In the genomic region with DNA sequence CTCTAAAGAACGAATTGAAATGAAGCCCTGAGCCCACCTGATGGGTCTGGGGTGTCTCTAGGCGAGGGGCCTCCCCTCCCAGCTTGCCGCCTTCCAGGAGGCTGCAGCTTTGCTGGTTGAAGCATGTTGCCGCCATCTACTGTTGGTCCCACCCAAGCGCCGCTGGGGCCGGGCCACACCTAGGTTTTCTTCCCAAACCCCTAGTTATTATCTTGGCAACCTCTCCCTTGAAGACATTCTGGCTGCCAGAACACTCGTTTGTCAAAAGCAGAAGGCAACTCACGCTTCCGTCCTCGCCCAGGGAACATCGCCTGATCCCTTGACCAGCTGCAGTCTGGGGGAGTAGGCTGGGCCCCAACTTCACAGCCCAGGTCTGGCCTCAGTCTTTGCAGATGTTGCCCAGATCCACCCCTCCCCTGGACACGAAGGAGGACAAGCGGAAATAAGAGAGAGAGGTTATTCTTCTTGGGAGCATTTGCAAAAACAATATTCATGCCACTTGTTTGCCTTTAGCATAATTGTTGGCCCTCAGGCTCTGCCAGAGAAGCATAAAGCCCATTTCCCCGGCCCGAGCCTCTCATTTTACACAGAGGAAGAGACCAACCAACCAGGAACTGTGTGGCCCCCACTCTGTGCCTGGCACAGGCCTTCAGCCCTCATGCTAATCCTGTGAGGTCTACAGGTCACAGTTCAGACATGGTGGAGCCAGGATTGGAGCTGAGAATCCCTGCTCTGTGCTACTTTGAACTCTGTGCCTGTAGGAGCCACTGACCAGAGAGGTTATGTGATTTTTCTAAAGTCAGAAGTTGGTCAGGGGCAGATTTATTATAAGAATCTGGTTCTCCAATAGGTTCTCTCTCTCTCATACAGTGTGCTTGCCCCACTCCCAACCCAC, we compare ENCODE assay signal across 10 cellular contexts. TPM values are rescaled to one million over a fixed set of nuclear protein-coding genes. Genes with fewer than 3 reads are reported as not detected.
DNase-seq lines count a peak whose midpoint lies in the region; FAIRE-seq and TF ChIP-seq lines count a peak whose summit lies in the region.
"Had no signal": no experiment of that assay in that cellular context is flagged by ENCODE, and none has a peak within 500 bp of the region (broad histone marks: within the 10 kb centered on the region; RNA-seq: fewer than 3 reads in every experiment).

No MANE protein-coding gene starts in this region.

- no peak overlapping the region for H2AFZ ChIP-seq in PC-9

- no peaks in the 10 kb centered on the region for H3K27me3 ChIP-seq in PC-9 (ENCODE audit: insufficient read depth, low read depth)
- no peaks in the 10 kb centered on the region for H3K27me3 ChIP-seq in cardiac muscle cell
- H3K27me3 ChIP-seq in skeletal muscle tissue (ENCODE audit: control insufficient read depth in 3 of 3, insufficient read depth in 3 of 3, low read length in 3 of 3) = peaks cover 3 to 4% (median 4%) of the 10 kb centered on the region in 3 donors
- H3K27me3 ChIP-seq: adrenal gland had no signal

- H3K9ac ChIP-seq in skeletal muscle tissue (ENCODE audit: low read depth in 1 of 3, low read length in 3 of 3) = peak overlapping the region in 2 of 3 donors; percentile 14 to 23

- H3K36me3 ChIP-seq in PC-9 (ENCODE audit: low read depth) = peaks cover 74% of the 10 kb centered on the region
- no peaks in the 10 kb centered on the region for H3K36me3 ChIP-seq in cardiac muscle cell
- peaks cover 0 to 3% (median 0%) of the 10 kb centered on the region in 3 donors for H3K36me3 ChIP-seq in skeletal muscle tissue (ENCODE audit: control insufficient read depth in 3 of 3, insufficient read depth in 3 of 3, low read length in 3 of 3)
- H3K36me3 ChIP-seq: adrenal gland had no signal

- peak overlapping the region; percentile 98 for H3K4me2 ChIP-seq in PC-9

- intact Hi-C loops in PC-9 (cut with micrococcal nuclease; ENCODE audit: unreplicated experiment) = loop anchor here (1.0 to 10.0 kb wide), 5 partner anchors 32 to 1328 kb away; partner anchors contain the start of gene GPRC5A

- POLR2A ChIA-PET in PC-9 (lab: Charles Lee; ENCODE audit: unreplicated experiment) = interaction anchor here (0.6 to 0.9 kb wide), 5 partner anchors 19 to 424 kb away, joined by 4 to 7 read pairs (median 5); no protein-coding TSS in a partner anchor

- peaks cover 96% of the 10 kb centered on the region for H3K79me2 ChIP-seq in PC-9 (ENCODE audit: low read depth)

- H3K27ac ChIP-seq in PC-9 = peak overlapping the region; percentile 99
- no peak overlapping the region for H3K27ac ChIP-seq in cardiac muscle cell
- H3K27ac ChIP-seq in skeletal muscle tissue (ENCODE audit: low read depth, low read length) = peak overlapping the region; percentile 37

- BruUV-seq in PC-9 (replicated peaks; lab: Mats Ljungman, UMichigan) = no TSS peak

- H4K20me1 ChIP-seq in PC-9 (ENCODE audit: insufficient read depth) = peaks cover 19% of the 10 kb centered on the region

- H3K9me2 ChIP-seq in PC-9 (ENCODE audit: insufficient read depth) = no peaks in the 10 kb centered on the region

- DNase-seq in GM12865 (ENCODE audit: low read depth) = peak; percentile 4
- peak in 1 of 2 experiments; percentile 83 for DNase-seq in PC-9
- peak; percentile 35 to 71 for DNase-seq in cardiac muscle cell (ENCODE audit: low read depth in 1 of 2, low spot score in 1 of 2)
- no peak for DNase-seq in activated CD8-positive, alpha-beta memory T cell treated with anti-CD3 and anti-CD28 coated beads, Interleukin-2, amount 50 U/mL, for 4 hours
- DNase-seq in T-helper 1 cell = no peak
- no peak for DNase-seq in GM12891 (ENCODE audit: insufficient read length, low spot score)
- DNase-seq in HUDEP-2 (lab: John Stamatoyannopoulos, UW; ENCODE audit: unreplicated experiment in 76 of 76) = no peak
- DNase-seq: natural killer cell had no signal

- CTCF ChIA-PET in PC-9 (lab: Charles Lee) = interaction anchor here (0.6 to 1.8 kb wide), 5 partner anchors 9 to 179 kb away, joined by 3 to 12 read pairs (median 7); no protein-coding TSS in a partner anchor

- H3K4me1 ChIP-seq in PC-9 (replicated peaks; ENCODE audit: insufficient read depth) (peaks cover 97% of the 10 kb centered on the region), cardiac muscle cell (ENCODE audit: low read depth) (no peaks in the 10 kb centered on the region), skeletal muscle tissue (ENCODE audit: control insufficient read depth in 3 of 3, insufficient read depth in 3 of 3, low read length in 3 of 3) (peaks cover 34 to 64% (median 43%) of the 10 kb centered on the region in 3 donors)

- H3F3A ChIP-seq in PC-9 (ENCODE audit: insufficient read depth, low read depth) = peaks cover 83% of the 10 kb centered on the region

- H3K4me3 ChIP-seq in GM12865 (ENCODE audit: low read depth, low read length) (no peak overlapping the region), PC-9 (peak overlapping the region; percentile 32; the same call in 1 of the 2 replicates), cardiac muscle cell (no peak overlapping the region), skeletal muscle tissue (ENCODE audit: low read length in 3 of 3) (peak overlapping the region in 2 of 3 donors; percentile 8 to 26)
- H3K4me3 ChIP-seq: adrenal gland had no signal

- no peak for TF ChIP-seq POLR2A in GM12891 (IDR thresholded peaks at IDR 0.05; ENCODE audit: low read depth, low read length)

- no peaks in the 10 kb centered on the region for H3K9me3 ChIP-seq in PC-9 (ENCODE audit: insufficient read depth, low read depth)
- H3K9me3 ChIP-seq in cardiac muscle cell (ENCODE audit: low read depth) = no peaks in the 10 kb centered on the region
- no peaks in the 10 kb centered on the region for H3K9me3 ChIP-seq in skeletal muscle tissue (ENCODE audit: control insufficient read depth in 3 of 3, low read length in 3 of 3)
- H3K9me3 ChIP-seq: adrenal gland had no signal

- peak; percentile 17 for TF ChIP-seq CTCF in GM12865 (IDR thresholded peaks at IDR 0.05; ENCODE audit: insufficient read depth, low read depth, low read length, missing control alignments)
- no peak for TF ChIP-seq CTCF in PC-9 (conservative IDR thresholded peaks at IDR 0.05)
- peak; percentile 40 for TF ChIP-seq CTCF in cardiac muscle cell (IDR thresholded peaks at IDR 0.05; ENCODE audit: low read depth, low read length)

- FAIRE-seq in GM12891 (lab: Jason Lieb, UNC) = no peak

TF ChIP-seq in GM12891, 5 proteins besides CTCF, POLR2A, EP300 and RAD21:
- no peak for TF ChIP-seq SPI1 (IDR thresholded peaks at IDR 0.05; ENCODE audit: low read depth, low read length)
- TF ChIP-seq POU2F2 (IDR thresholded peaks at IDR 0.05; ENCODE audit: low read depth, low read length) = no peak
- no peak for TF ChIP-seq POLR2AphosphoS5 (IDR thresholded peaks at IDR 0.05; ENCODE audit: low read depth, low read length)
- TF ChIP-seq PAX5 (IDR thresholded peaks at IDR 0.05; ENCODE audit: insufficient read depth, low read length, severe bottlenecking) = no peak
- no peak for TF ChIP-seq TAF1 (IDR thresholded peaks at IDR 0.05; ENCODE audit: low read depth, low read length)
TF ChIP-seq in GM12891: peak in this region for 0.

RNA-seq across cellular contexts. Expression of gene EMP1, which starts 6.7 kb away (rescaled TPM):
- total RNA-seq in PC-9 (2021) (542 and 909 TPM in 2 replicates), cardiac muscle cell (0.30 and 1.7 TPM in 2 replicates), skeletal muscle tissue (40.2 TPM)
- 0.11 and 1.7 TPM in 2 replicates for polyA plus RNA-seq in cardiac muscle cell
- polyA plus RNA-seq in GM12891 (2012; ENCODE audit: low read depth, missing spikeins) = 0.44 TPM

Comparison
In these comparisons a context has a peak if more than half of its experiments do, and no peak if none do; other contexts are left out.
1. DNase-seq: peak in GM12865 (single experiment) and cardiac muscle cell (2 of 2); none in activated CD8-positive, alpha-beta memory T cell treated with anti-CD3 and anti-CD28 coated beads, Interleukin-2, amount 50 U/mL, for 4 hours (single experiment), T-helper 1 cell (0 of 5), GM12891 (single experiment) and HUDEP-2 (0 of 76).
2. H3K4me3 ChIP-seq: peak in PC-9 (single experiment) and skeletal muscle tissue (2 of 3); none in GM12865 (single experiment) and cardiac muscle cell (single experiment).
3. RNA of gene EMP1, which starts 6.7 kb away (total RNA-seq): 542 to 909 TPM in PC-9 and 40.2 TPM in skeletal muscle tissue (single experiment); 0.30 to 1.7 TPM in cardiac muscle cell; every median in the first group is over 10 times any median in the second.